15 cellular contexts compared by ENCODE assay signal in the genomic region with DNA sequence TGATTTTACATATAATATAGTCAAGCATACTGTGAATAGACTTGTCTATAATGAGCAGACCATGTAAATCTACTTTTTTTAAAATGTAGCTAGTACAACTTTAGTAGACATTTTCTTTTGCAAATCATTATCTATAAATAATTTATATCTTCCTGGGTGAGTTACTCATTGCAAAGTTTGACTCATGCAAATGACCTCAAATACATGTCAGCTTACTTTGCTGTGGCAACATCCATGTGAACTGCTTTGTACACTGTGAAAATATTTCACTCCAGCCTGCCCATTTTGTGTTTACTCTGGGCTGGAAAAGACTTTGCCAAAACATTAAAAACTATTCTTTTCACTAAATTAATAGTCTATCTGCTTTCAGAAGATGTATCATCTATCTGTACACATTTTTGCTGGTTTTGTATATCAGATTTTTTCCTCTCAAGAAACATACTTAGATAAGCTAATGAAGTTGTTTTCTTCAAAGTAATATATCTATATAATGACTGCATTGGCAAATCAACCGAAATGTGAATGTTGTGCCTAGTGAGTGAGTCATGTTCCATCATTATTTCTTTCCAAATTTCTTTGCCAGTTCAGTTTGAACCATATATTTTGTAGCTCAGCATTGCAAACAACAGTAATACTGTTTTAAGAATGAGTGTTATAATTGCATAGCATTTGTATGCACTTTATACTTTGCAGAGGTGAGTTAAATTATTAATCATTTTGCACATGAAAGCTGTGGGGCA. TPM values are rescaled to one million over a fixed set of nuclear protein-coding genes. Genes with fewer than 3 reads are reported as not detected.
DNase-seq lines count a peak whose midpoint lies in the region; ATAC-seq and TF ChIP-seq lines count a peak whose summit lies in the region.
"Had no signal": no experiment of that assay in that cellular context is flagged by ENCODE, and none has a peak within 500 bp of the region (broad histone marks: within the 10 kb centered on the region; RNA-seq: fewer than 3 reads in every experiment).

No MANE protein-coding gene starts in this region.

- POLR2A ChIA-PET in activated CD8-positive, alpha-beta T cell treated with anti-CD3 and anti-CD28 coated beads for 36 hours (lab: Charles Lee), result interaction anchor here (0.8 kb wide), 1 partner anchor 343 kb away, joined by 3 read pairs; no protein-coding TSS in a partner anchor

- CTCF ChIA-PET in activated naive CD4-positive, alpha-beta T cell treated with anti-CD3 and anti-CD28 coated beads, Interleukin-2, amount 10 ng/mL, durations not matched to agents 7 days and 5 days (lab: Charles Lee), result interaction anchor here (1.1 kb wide), 1 partner anchor 34 kb away, joined by 4 read pairs; no protein-coding TSS in a partner anchor
- CTCF ChIA-PET in activated CD8-positive, alpha-beta T cell treated with anti-CD3 and anti-CD28 coated beads for 36 hours (lab: Charles Lee), result interaction anchor here (1.0 to 1.4 kb wide), 4 partner anchors 8 to 486 kb away, joined by 3 to 4 read pairs (median 3); no protein-coding TSS in a partner anchor

- no peaks in the 10 kb centered on the region for H3K36me3 ChIP-seq in kidney epithelial cell (ENCODE audit: control insufficient read depth, insufficient read depth, low read length)

- DNase-seq in AG08396 (ENCODE audit: low spot score) (peak; percentile 83), astrocyte of the cerebellum (ENCODE audit: low read depth) (peak; percentile 57), kidney epithelial cell (ENCODE audit: low read depth) (peak; percentile 75), activated gamma-delta T cell (lab: John Stamatoyannopoulos, UW) (no peak)
- DNase-seq in activated naive CD4-positive, alpha-beta T cell treated with anti-CD3 and anti-CD28 coated beads, Interleukin-2, amount 10 ng/mL, durations not matched to agents 7 days and 5 days, result no peak
- no peak for DNase-seq in activated CD8-positive, alpha-beta memory T cell treated with anti-CD3 and anti-CD28 coated beads, Interleukin-2, amount 50 U/mL, for 4 hours
- no peak for DNase-seq in activated CD8-positive, alpha-beta T cell treated with anti-CD3 and anti-CD28 coated beads for 36 hours
- DNase-seq: CD4-positive, alpha-beta T cell; dorsolateral prefrontal cortex; H9; immature natural killer cell; NCI-H1694 treated with DMSO at 0.1 percent for 48 hours had no signal

- H3K9me3 Mint-ChIP-seq in activated naive CD4-positive, alpha-beta T cell treated with anti-CD3 and anti-CD28 coated beads, Interleukin-2, amount 10 ng/mL, durations not matched to agents 7 days and 5 days, result no peaks in the 10 kb centered on the region
- no peaks in the 10 kb centered on the region for H3K9me3 Mint-ChIP-seq in activated CD8-positive, alpha-beta T cell treated with anti-CD3 and anti-CD28 coated beads for 36 hours
- H3K9me3 Mint-ChIP-seq: CD4-positive, alpha-beta T cell; immature natural killer cell had no signal

- no peaks in the 10 kb centered on the region for H3K4me1 Mint-ChIP-seq in activated naive CD4-positive, alpha-beta T cell treated with anti-CD3 and anti-CD28 coated beads, Interleukin-2, amount 10 ng/mL, durations not matched to agents 7 days and 5 days
- no peaks in the 10 kb centered on the region for H3K4me1 Mint-ChIP-seq in activated CD8-positive, alpha-beta T cell treated with anti-CD3 and anti-CD28 coated beads for 36 hours (ENCODE audit: low read depth)
- H3K4me1 Mint-ChIP-seq: immature natural killer cell had no signal

- in situ Hi-C loops in astrocyte of the cerebellum (cut with HindIII; ENCODE audit: low sequenced_read_pairs), result no loop called here

- intact Hi-C loops in activated CD8-positive, alpha-beta T cell treated with anti-CD3 and anti-CD28 coated beads for 36 hours (cut with micrococcal nuclease), result no loop called here

- H3K4me3 Mint-ChIP-seq in activated naive CD4-positive, alpha-beta T cell treated with anti-CD3 and anti-CD28 coated beads, Interleukin-2, amount 10 ng/mL, durations not matched to agents 7 days and 5 days, result no peak overlapping the region
- H3K4me3 Mint-ChIP-seq in activated CD8-positive, alpha-beta T cell treated with anti-CD3 and anti-CD28 coated beads for 36 hours, result no peak overlapping the region
- H3K4me3 Mint-ChIP-seq: CD4-positive, alpha-beta T cell; H9; immature natural killer cell had no signal

- no peaks in the 10 kb centered on the region for H3K36me3 Mint-ChIP-seq in activated naive CD4-positive, alpha-beta T cell treated with anti-CD3 and anti-CD28 coated beads, Interleukin-2, amount 10 ng/mL, durations not matched to agents 7 days and 5 days
- no peaks in the 10 kb centered on the region for H3K36me3 Mint-ChIP-seq in activated CD8-positive, alpha-beta T cell treated with anti-CD3 and anti-CD28 coated beads for 36 hours (ENCODE audit: low read depth)
- H3K36me3 Mint-ChIP-seq: immature natural killer cell had no signal

- H3K27me3 Mint-ChIP-seq in activated naive CD4-positive, alpha-beta T cell treated with anti-CD3 and anti-CD28 coated beads, Interleukin-2, amount 10 ng/mL, durations not matched to agents 7 days and 5 days, result no peaks in the 10 kb centered on the region
- H3K27me3 Mint-ChIP-seq in activated CD8-positive, alpha-beta T cell treated with anti-CD3 and anti-CD28 coated beads for 36 hours, result no peaks in the 10 kb centered on the region
- H3K27me3 Mint-ChIP-seq: CD4-positive, alpha-beta T cell; progenitor cell of endocrine pancreas had no signal

- H3K27ac Mint-ChIP-seq in activated naive CD4-positive, alpha-beta T cell treated with anti-CD3 and anti-CD28 coated beads, Interleukin-2, amount 10 ng/mL, durations not matched to agents 7 days and 5 days, result no peak overlapping the region
- no peak overlapping the region for H3K27ac Mint-ChIP-seq in activated CD8-positive, alpha-beta T cell treated with anti-CD3 and anti-CD28 coated beads for 36 hours
- H3K27ac Mint-ChIP-seq: CD4-positive, alpha-beta T cell; H9; immature natural killer cell; progenitor cell of endocrine pancreas had no signal

- H3K4me3 ChIP-seq in astrocyte of the cerebellum (ENCODE audit: low read depth, low read length), result no peak overlapping the region
- H3K4me3 ChIP-seq in kidney epithelial cell (ENCODE audit: low read depth, low read length), result no peak overlapping the region
- H3K4me3 ChIP-seq: dorsolateral prefrontal cortex had no signal

- TF ChIP-seq CTCF in astrocyte of the cerebellum (IDR thresholded peaks at IDR 0.05; ENCODE audit: low read depth, low read length, missing control alignments) (no peak), kidney epithelial cell (IDR thresholded peaks at IDR 0.05; ENCODE audit: insufficient read depth, low read length, poor library complexity, severe bottlenecking) (no peak)
- TF ChIP-seq CTCF in activated CD8-positive, alpha-beta T cell treated with anti-CD3 and anti-CD28 coated beads for 36 hours (IDR thresholded peaks at IDR 0.05), result no peak

- H3K27me3 ChIP-seq in kidney epithelial cell (ENCODE audit: control insufficient read depth, insufficient read depth, low read length), result no peaks in the 10 kb centered on the region
- H3K27me3 ChIP-seq: dorsolateral prefrontal cortex had no signal

- ATAC-seq in HG03196 (IDR thresholded peaks at IDR 0.05; ENCODE audit: unreplicated experiment), result peak; percentile 46
- no peak for ATAC-seq in activated CD8-positive, alpha-beta T cell treated with anti-CD3 and anti-CD28 coated beads for 36 hours

RNA-seq across cellular contexts. Expression of a gene that starts 26.5 kb away (rescaled TPM):
- under 0.01 TPM in 1 of 2 replicates, not detected in the other for total RNA-seq in kidney epithelial cell
- total RNA-seq in activated CD8-positive, alpha-beta T cell treated with anti-CD3 and anti-CD28 coated beads for 36 hours, result not detected
- total RNA-seq: CD4-positive, alpha-beta T cell; OCI-LY7 had no signal

RNA-seq across cellular contexts. Expression of a gene that starts 49.8 kb away (rescaled TPM):
- not detected in 2 replicates for total RNA-seq in kidney epithelial cell
- total RNA-seq in activated CD8-positive, alpha-beta T cell treated with anti-CD3 and anti-CD28 coated beads for 36 hours, result not detected
- total RNA-seq: CD4-positive, alpha-beta T cell; H9; progenitor cell of endocrine pancreas had no signal

Comparison
In these comparisons a context has a peak if more than half of its experiments do, and no peak if none do; other contexts are left out.
1. DNase-seq: peak in AG08396 (single experiment), astrocyte of the cerebellum (single experiment) and kidney epithelial cell (single experiment); none in activated naive CD4-positive, alpha-beta T cell treated with anti-CD3 and anti-CD28 coated beads, Interleukin-2, amount 10 ng/mL, durations not matched to agents 7 days and 5 days (single experiment), activated gamma-delta T cell (single experiment), activated CD8-positive, alpha-beta memory T cell treated with anti-CD3 and anti-CD28 coated beads, Interleukin-2, amount 50 U/mL, for 4 hours (single experiment) and activated CD8-positive, alpha-beta T cell treated with anti-CD3 and anti-CD28 coated beads for 36 hours (single experiment).